31 cellular contexts compared by ENCODE assay signal in the genomic region with DNA sequence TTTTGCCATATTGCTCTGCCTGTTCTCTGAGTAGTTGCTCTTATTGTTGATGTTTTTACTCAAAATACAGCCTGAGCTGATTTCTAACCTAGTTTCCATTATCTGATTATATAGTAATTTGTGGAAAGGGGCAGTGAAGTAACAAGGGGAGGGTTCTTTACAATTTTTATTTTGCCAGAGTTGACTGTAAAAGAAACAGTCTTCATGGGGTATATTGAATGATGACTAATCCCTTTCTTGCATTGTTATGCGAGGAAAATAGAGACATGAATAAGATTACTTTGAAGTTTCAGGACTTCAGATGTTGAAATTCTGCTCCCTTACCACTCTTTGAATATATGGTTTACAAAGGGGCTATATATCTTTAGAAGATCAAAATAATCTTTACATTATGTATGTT. TPM values are rescaled to one million over a fixed set of nuclear protein-coding genes. Genes with fewer than 3 reads are reported as not detected.
DNase-seq lines count a peak whose midpoint lies in the region; ATAC-seq, FAIRE-seq and TF ChIP-seq lines count a peak whose summit lies in the region.
"Had no signal": no experiment of that assay in that cellular context is flagged by ENCODE, and none has a peak within 500 bp of the region (broad histone marks: within the 10 kb centered on the region; RNA-seq: fewer than 3 reads in every experiment).

No MANE protein-coding gene starts in this region.

- peaks cover 36 to 48% of the 10 kb centered on the region in 2 donors for H3K36me3 Mint-ChIP-seq in activated naive CD4-positive, alpha-beta T cell treated with anti-CD3 and anti-CD28 coated beads, Interleukin-2, amount 50 U/mL, for 72 hours
- H3K36me3 Mint-ChIP-seq in T-helper 2 cell treated with Interferon-gamma antibody and Interleukin-4, amounts not matched to agents 5 μg/mL and 100 μg/mL, for 36 hours (ENCODE audit: low read depth), result peaks cover 44% of the 10 kb centered on the region

- H3K27me3 Mint-ChIP-seq in T-helper 2 cell treated with Interferon-gamma antibody and Interleukin-4, amounts not matched to agents 5 μg/mL and 100 μg/mL, for 36 hours (ENCODE audit: low read depth), result no peaks in the 10 kb centered on the region
- H3K27me3 Mint-ChIP-seq: activated CD4-positive, alpha-beta memory T cell treated with anti-CD3 and anti-CD28 coated beads, Interleukin-2, amount 10 ng/mL, durations not matched to agents 7 days and 5 days; central memory CD8-positive, alpha-beta T cell had no signal

- in situ Hi-C loops in gastrocnemius medialis (cut with MboI; ENCODE audit: low sequenced_read_pairs in 4 of 4), result no loop called here

- no peak overlapping the region for H3K4me2 ChIP-seq in endothelial cell of umbilical vein (ENCODE audit: insufficient read depth, low read length)
- H3K4me2 ChIP-seq: neural progenitor cell had no signal

- peaks cover 4% of the 10 kb centered on the region for H3K79me2 ChIP-seq in endothelial cell of umbilical vein (ENCODE audit: control insufficient read depth, insufficient read depth, low read length)

- no peak overlapping the region for H3K4me3 Mint-ChIP-seq in T-helper 2 cell treated with Interferon-gamma antibody and Interleukin-4, amounts not matched to agents 5 μg/mL and 100 μg/mL, for 36 hours
- H3K4me3 Mint-ChIP-seq: activated CD4-positive, alpha-beta memory T cell treated with anti-CD3 and anti-CD28 coated beads, Interleukin-2, amount 10 ng/mL, durations not matched to agents 7 days and 5 days; central memory CD8-positive, alpha-beta T cell; T-helper 1 cell treated with Interleukin-12 subunit alpha and Interleukin-12 subunit beta and Interleukin-4 antibody, amounts not matched to agents 30 μg/mL and 1 μg/mL, for 36 hours had no signal

- H3K9ac ChIP-seq in endothelial cell of umbilical vein (replicated peaks; ENCODE audit: extremely low read depth, insufficient read depth, low read length), result no peak overlapping the region
- H3K9ac ChIP-seq: GM23248, neural progenitor cell had no signal

- CTCF ChIA-PET in endothelial cell of umbilical vein (lab: Charles Lee), result interaction anchor here (1.5 to 2.4 kb wide), 2 partner anchors 13 to 109 kb away, joined by 5 to 7 read pairs; no protein-coding TSS in a partner anchor

- intact Hi-C loops in endothelial cell of umbilical vein (cut with micrococcal nuclease), result no loop called here
- intact Hi-C loops in gastrocnemius medialis (cut with DNase I; ENCODE audit: low total_unique reads), result no loop called here

- peak; percentile 56 to 96 for ATAC-seq in activated naive CD4-positive, alpha-beta T cell treated with anti-CD3 and anti-CD28 coated beads, Interleukin-2, amount 50 U/mL, for 72 hours
- ATAC-seq in stimulated activated naive CD8-positive, alpha-beta T cell treated with anti-CD3 and anti-CD28 coated beads, Interleukin-15, Interleukin-2, amounts not matched to agents 100 U/mL and 50 U/mL, for 24 hours, result peak; percentile 49
- no peak for ATAC-seq in GM21737 (IDR thresholded peaks at IDR 0.05; ENCODE audit: unreplicated experiment)
- ATAC-seq in gastrocnemius medialis, result no peak
- ATAC-seq: esophagus mucosa, HepG2, left ventricle myocardium superior, mucosa of descending colon, psoas muscle had no signal

- no peaks in the 10 kb centered on the region for H4K20me1 ChIP-seq in endothelial cell of umbilical vein (replicated peaks; ENCODE audit: control insufficient read depth, extremely low read depth, insufficient read depth, low read length)

- H3K4me1 ChIP-seq in endothelial cell of umbilical vein (ENCODE audit: control insufficient read depth, extremely low read depth, insufficient read depth, low read length), result peaks cover 4% of the 10 kb centered on the region
- H3K4me1 ChIP-seq in gastrocnemius medialis, result peaks cover 0 to under 1% of the 10 kb centered on the region in 2 donors
- H3K4me1 ChIP-seq: Peyer's patch, psoas muscle, tibial nerve had no signal

- H3K9me3 ChIP-seq in endothelial cell of umbilical vein (replicated peaks; ENCODE audit: control insufficient read depth, insufficient read depth, low read length), result no peaks in the 10 kb centered on the region
- H3K9me3 ChIP-seq in gastrocnemius medialis, result no peaks in the 10 kb centered on the region

- POLR2A ChIA-PET in endothelial cell of umbilical vein (lab: Charles Lee), result no interaction called here

- no TSS peak for BruUV-seq in endothelial cell of umbilical vein (replicated peaks; lab: Mats Ljungman, UMichigan)

- H3K9me3 Mint-ChIP-seq in activated naive CD4-positive, alpha-beta T cell treated with anti-CD3 and anti-CD28 coated beads, Interleukin-2, amount 50 U/mL, for 72 hours, result peaks cover 19 to 28% of the 10 kb centered on the region in 2 donors
- peaks cover 33% of the 10 kb centered on the region for H3K9me3 Mint-ChIP-seq in T-helper 2 cell treated with Interferon-gamma antibody and Interleukin-4, amounts not matched to agents 5 μg/mL and 100 μg/mL, for 36 hours

- H3K27me3 ChIP-seq in endothelial cell of umbilical vein (ENCODE audit: control insufficient read depth in 2 of 2, insufficient read depth in 2 of 2, low read length in 2 of 2) (no peaks in the 10 kb centered on the region), gastrocnemius medialis (no peaks in the 10 kb centered on the region)
- H3K27me3 ChIP-seq: neural progenitor cell, Peyer's patch, tibial nerve had no signal

- no peaks in the 10 kb centered on the region for H3K9me1 ChIP-seq in endothelial cell of umbilical vein (replicated peaks; ENCODE audit: control insufficient read depth, extremely low read depth, insufficient read depth, low read length)

- no peak for TF ChIP-seq CTCF in endothelial cell of umbilical vein (IDR thresholded peaks at IDR 0.05; ENCODE audit: extremely low read depth in 1 of 2, insufficient read depth in 1 of 2, low read depth in 1 of 2, low read length in 2 of 2)
- no peak for TF ChIP-seq CTCF in gastrocnemius medialis (IDR thresholded peaks at IDR 0.05 in 4 of 5, conservative IDR thresholded peaks at IDR 0.05 in 1 of 5)

- peak overlapping the region in 1 of 2 donors; percentile 93 for H3K27ac Mint-ChIP-seq in activated naive CD4-positive, alpha-beta T cell treated with anti-CD3 and anti-CD28 coated beads, Interleukin-2, amount 50 U/mL, for 72 hours
- H3K27ac Mint-ChIP-seq in T-helper 2 cell treated with Interferon-gamma antibody and Interleukin-4, amounts not matched to agents 5 μg/mL and 100 μg/mL, for 36 hours, result peak overlapping the region; percentile 3
- H3K27ac Mint-ChIP-seq: activated CD4-positive, alpha-beta memory T cell treated with anti-CD3 and anti-CD28 coated beads, Interleukin-2, amount 10 ng/mL, durations not matched to agents 7 days and 5 days; neural progenitor cell; T-helper 1 cell treated with Interleukin-12 subunit alpha and Interleukin-12 subunit beta and Interleukin-4 antibody, amounts not matched to agents 30 μg/mL and 1 μg/mL, for 36 hours had no signal

- H3K36me3 ChIP-seq in endothelial cell of umbilical vein (ENCODE audit: control insufficient read depth in 2 of 2, extremely low read depth in 1 of 2, insufficient read depth in 2 of 2, low read length in 2 of 2) (no peaks in the 10 kb centered on the region), gastrocnemius medialis (peaks cover 0 to 4% of the 10 kb centered on the region in 2 donors)
- H3K36me3 ChIP-seq: neural progenitor cell had no signal

- no peak for DNase-seq in activated naive CD4-positive, alpha-beta T cell treated with anti-CD3 and anti-CD28 coated beads, Interleukin-2, amount 50 U/mL, for 72 hours (ENCODE audit: low spot score in 2 of 2)
- no peak for DNase-seq in activated naive CD4-positive, alpha-beta T cell treated with Interleukin-2 at 50 U/mL for 16 hours
- no peak for DNase-seq in T-helper 2 cell treated with Interferon-gamma antibody and Interleukin-4, amounts not matched to agents 5 μg/mL and 100 μg/mL, for 36 hours (ENCODE audit: low spot score)
- peak; percentile 22 for DNase-seq in endothelial cell of umbilical vein (ENCODE audit: low read depth, low spot score)
- no peak for DNase-seq in stimulated activated naive CD8-positive, alpha-beta T cell treated with anti-CD3 and anti-CD28 coated beads, Interleukin-15, Interleukin-2, amounts not matched to agents 100 U/mL and 50 U/mL, for 24 hours
- DNase-seq in gastrocnemius medialis, result no peak
- DNase-seq in activated effector memory CD4-positive, alpha-beta T cell treated with anti-CD3 and anti-CD28 coated beads, Interleukin-2, amount 50 U/mL, for 16 hours, result no peak
- DNase-seq: ACHN; activated CD4-positive, alpha-beta memory T cell treated with anti-CD3 and anti-CD28 coated beads, Interleukin-2, amount 10 ng/mL, durations not matched to agents 7 days and 5 days; amygdala; DMS 273 treated with DMSO at 0.1 percent for 48 hours; glutamatergic neuron; GM23248; left ventricle myocardium superior; mucosa of descending colon; NCI-H1105; NCI-H2029 treated with DMSO at 0.1 percent for 48 hours; NCI-H446 treated with DMSO at 0.1 percent for 48 hours; Peyer's patch; psoas muscle; stimulated activated CD4-positive, alpha-beta T cell treated with anti-CD3 and anti-CD28 coated beads, Interleukin-2, amount 100 ng/mL, for 24 hours; stimulated activated naive CD4-positive, alpha-beta T cell had no signal

- peaks cover 12% of the 10 kb centered on the region for H3K4me1 Mint-ChIP-seq in T-helper 2 cell treated with Interferon-gamma antibody and Interleukin-4, amounts not matched to agents 5 μg/mL and 100 μg/mL, for 36 hours (ENCODE audit: low read depth)
- H3K4me1 Mint-ChIP-seq: central memory CD8-positive, alpha-beta T cell had no signal

- TF ChIP-seq POLR2A in endothelial cell of umbilical vein (IDR thresholded peaks at IDR 0.05; ENCODE audit: low read depth, low read length), result no peak
- no peak for TF ChIP-seq POLR2A in gastrocnemius medialis (IDR thresholded peaks at IDR 0.05)

- no peak for FAIRE-seq in endothelial cell of umbilical vein (lab: Jason Lieb, UNC)
- FAIRE-seq: HepG2 had no signal

- dilution Hi-C loops in endothelial cell of umbilical vein (cut with MboI; ENCODE audit: extremely low pct_ligation_motif_present, low sequenced_read_pairs), result no loop called here

- no peak overlapping the region for H2AFZ ChIP-seq in endothelial cell of umbilical vein (ENCODE audit: low read depth, low read length)
- H2AFZ ChIP-seq: GM23248, neural progenitor cell had no signal

- H3K4me3 ChIP-seq in endothelial cell of umbilical vein (replicated peaks in 1 of 3; ENCODE audit: insufficient read depth in 1 of 3, low read depth in 1 of 3, low read length in 3 of 3) (no peak overlapping the region), gastrocnemius medialis (no peak overlapping the region)
- H3K4me3 ChIP-seq: GM23248, mucosa of descending colon, neural progenitor cell, Peyer's patch, psoas muscle, skin epidermis, tibial nerve had no signal

- H3K27ac ChIP-seq in endothelial cell of umbilical vein (ENCODE audit: insufficient read depth, low read depth, low read length) (no peak overlapping the region), gastrocnemius medialis (no peak overlapping the region)
- H3K27ac ChIP-seq: C4-2B, GM23248, neural progenitor cell, Peyer's patch, psoas muscle, skin epidermis, tibial nerve had no signal

RNA-seq across cellular contexts. Expression of gene LRRC70, which starts 9.2 kb away (rescaled TPM):
- 1 to 10 TPM; 2.0 to 2.1 TPM for total RNA-seq in activated naive CD4-positive, alpha-beta T cell treated with anti-CD3 and anti-CD28 coated beads, Interleukin-2, amount 50 U/mL, for 72 hours
- 24.5 and 26.5 TPM in 2 replicates for total RNA-seq in endothelial cell of umbilical vein
- polyA plus RNA-seq in endothelial cell of umbilical vein, result 28.8 and 32.6 TPM in 2 replicates
- 34.3 and 42.2 TPM in 2 replicates for polyA plus RNA-seq in endothelial cell of umbilical vein (2011; cell fraction: cytosol; rRNA removed)
- 50.6 and 56.2 TPM in 2 replicates for polyA plus RNA-seq in endothelial cell of umbilical vein (2011; cell fraction: nucleus; rRNA removed)
- 23.2 and 31.6 TPM in 2 replicates for polyA plus RNA-seq in endothelial cell of umbilical vein (2012)
- 22.6 and 30.1 TPM in 2 replicates for polyA minus RNA-seq in endothelial cell of umbilical vein
- polyA minus RNA-seq in endothelial cell of umbilical vein (2011; cell fraction: cytosol; rRNA and poly(A)+ RNA removed), result not detected
- 57.5 and 74.3 TPM in 2 replicates for polyA minus RNA-seq in endothelial cell of umbilical vein (2011; cell fraction: nucleus; rRNA and poly(A)+ RNA removed)
- 1 to 10 TPM in 1 of 4 donors, under 1 TPM in 2, not detected in 1; 0.13 to 1.4 (median 0.80) TPM for total RNA-seq in gastrocnemius medialis

Comparison
In these comparisons a context has a peak if more than half of its experiments do, and no peak if none do; other contexts are left out.
1. ATAC-seq: peak in activated naive CD4-positive, alpha-beta T cell treated with anti-CD3 and anti-CD28 coated beads, Interleukin-2, amount 50 U/mL, for 72 hours (2 of 2) and stimulated activated naive CD8-positive, alpha-beta T cell treated with anti-CD3 and anti-CD28 coated beads, Interleukin-15, Interleukin-2, amounts not matched to agents 100 U/mL and 50 U/mL, for 24 hours (single experiment); none in GM21737 (single experiment) and gastrocnemius medialis (0 of 2).